Comparison of ENCODE assay signal across 1 cellular context in the genomic region with DNA sequence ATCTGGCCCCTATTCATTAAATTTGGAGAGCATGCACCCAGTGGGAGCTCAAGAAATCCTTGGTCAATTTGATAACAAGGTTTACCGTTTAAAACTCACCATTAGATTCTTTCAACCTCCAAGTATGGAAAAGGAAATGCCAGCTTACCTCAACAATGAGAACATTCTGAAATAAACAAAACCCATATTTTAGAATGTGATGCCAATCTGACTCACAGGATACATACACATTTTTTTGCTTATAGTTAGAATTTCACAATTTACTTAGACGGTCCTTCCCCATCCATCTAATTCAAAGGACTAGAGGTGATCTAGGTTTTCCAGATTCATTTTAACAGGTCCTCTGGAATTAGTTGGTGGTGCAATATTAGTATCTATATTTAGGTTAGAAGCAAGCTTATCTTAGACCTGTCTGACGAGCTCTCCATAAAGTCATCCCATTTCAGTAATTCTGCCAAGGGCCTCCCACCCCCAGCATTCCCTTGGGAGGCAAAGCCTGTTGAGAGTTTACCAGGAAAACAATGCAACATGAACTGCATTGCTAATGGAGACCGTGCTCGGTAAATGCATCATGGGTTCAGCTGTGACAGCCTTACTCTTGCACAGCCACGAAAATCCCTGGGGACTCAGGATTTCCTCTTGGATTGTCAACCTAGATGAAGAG.
TF ChIP-seq lines count a peak whose summit lies in the region.

No MANE protein-coding gene starts in this region.

TF ChIP-seq in GM23338, 12 proteins besides CTCF, POLR2A, EP300 and RAD21 (continued from another document):
- TF ChIP-seq, protein P1, sequence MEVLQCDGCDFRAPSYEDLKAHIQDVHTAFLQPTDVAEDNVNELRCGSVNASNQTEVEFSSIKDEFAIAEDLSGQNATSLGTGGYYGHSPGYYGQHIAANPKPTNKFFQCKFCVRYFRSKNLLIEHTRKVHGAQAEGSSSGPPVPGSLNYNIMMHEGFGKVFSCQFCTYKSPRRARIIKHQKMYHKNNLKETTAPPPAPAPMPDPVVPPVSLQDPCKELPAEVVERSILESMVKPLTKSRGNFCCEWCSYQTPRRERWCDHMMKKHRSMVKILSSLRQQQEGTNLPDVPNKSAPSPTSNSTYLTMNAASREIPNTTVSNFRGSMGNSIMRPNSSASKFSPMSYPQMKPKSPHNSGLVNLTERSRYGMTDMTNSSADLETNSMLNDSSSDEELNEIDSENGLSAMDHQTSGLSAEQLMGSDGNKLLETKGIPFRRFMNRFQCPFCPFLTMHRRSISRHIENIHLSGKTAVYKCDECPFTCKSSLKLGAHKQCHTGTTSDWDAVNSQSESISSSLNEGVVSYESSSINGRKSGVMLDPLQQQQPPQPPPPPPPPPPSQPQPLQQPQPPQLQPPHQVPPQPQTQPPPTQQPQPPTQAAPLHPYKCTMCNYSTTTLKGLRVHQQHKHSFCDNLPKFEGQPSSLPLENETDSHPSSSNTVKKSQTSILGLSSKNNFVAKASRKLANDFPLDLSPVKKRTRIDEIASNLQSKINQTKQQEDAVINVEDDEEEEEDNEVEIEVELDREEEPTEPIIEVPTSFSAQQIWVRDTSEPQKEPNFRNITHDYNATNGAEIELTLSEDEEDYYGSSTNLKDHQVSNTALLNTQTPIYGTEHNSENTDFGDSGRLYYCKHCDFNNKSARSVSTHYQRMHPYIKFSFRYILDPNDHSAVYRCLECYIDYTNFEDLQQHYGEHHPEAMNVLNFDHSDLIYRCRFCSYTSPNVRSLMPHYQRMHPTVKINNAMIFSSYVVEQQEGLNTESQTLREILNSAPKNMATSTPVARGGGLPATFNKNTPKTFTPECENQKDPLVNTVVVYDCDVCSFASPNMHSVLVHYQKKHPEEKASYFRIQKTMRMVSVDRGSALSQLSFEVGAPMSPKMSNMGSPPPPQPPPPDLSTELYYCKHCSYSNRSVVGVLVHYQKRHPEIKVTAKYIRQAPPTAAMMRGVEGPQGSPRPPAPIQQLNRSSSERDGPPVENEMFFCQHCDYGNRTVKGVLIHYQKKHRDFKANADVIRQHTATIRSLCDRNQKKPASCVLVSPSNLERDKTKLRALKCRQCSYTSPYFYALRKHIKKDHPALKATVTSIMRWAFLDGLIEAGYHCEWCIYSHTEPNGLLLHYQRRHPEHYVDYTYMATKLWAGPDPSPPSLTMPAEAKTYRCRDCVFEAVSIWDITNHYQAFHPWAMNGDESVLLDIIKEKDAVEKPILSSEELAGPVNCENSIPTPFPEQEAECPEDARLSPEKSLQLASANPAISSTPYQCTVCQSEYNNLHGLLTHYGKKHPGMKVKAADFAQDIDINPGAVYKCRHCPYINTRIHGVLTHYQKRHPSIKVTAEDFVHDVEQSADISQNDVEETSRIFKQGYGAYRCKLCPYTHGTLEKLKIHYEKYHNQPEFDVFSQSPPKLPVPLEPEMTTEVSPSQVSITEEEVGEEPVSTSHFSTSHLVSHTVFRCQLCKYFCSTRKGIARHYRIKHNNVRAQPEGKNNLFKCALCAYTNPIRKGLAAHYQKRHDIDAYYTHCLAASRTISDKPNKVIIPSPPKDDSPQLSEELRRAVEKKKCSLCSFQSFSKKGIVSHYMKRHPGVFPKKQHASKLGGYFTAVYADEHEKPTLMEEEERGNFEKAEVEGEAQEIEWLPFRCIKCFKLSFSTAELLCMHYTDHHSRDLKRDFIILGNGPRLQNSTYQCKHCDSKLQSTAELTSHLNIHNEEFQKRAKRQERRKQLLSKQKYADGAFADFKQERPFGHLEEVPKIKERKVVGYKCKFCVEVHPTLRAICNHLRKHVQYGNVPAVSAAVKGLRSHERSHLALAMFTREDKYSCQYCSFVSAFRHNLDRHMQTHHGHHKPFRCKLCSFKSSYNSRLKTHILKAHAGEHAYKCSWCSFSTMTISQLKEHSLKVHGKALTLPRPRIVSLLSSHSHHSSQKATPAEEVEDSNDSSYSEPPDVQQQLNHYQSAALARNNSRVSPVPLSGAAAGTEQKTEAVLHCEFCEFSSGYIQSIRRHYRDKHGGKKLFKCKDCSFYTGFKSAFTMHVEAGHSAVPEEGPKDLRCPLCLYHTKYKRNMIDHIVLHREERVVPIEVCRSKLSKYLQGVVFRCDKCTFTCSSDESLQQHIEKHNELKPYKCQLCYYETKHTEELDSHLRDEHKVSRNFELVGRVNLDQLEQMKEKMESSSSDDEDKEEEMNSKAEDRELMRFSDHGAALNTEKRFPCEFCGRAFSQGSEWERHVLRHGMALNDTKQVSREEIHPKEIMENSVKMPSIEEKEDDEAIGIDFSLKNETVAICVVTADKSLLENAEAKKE (CRISPR knock-in tag; IDR thresholded peaks at IDR 0.05): no peak
- TF ChIP-seq ZNF331 (CRISPR knock-in tag; IDR thresholded peaks at IDR 0.05; ENCODE audit: low read depth): no peak
- TF ChIP-seq POLR2AphosphoS5 (IDR thresholded peaks at IDR 0.05; ENCODE audit: low read depth): no peak
- TF ChIP-seq ETS1 (IDR thresholded peaks at IDR 0.05): no peak
- no peak for TF ChIP-seq ZNF114 (CRISPR knock-in tag; IDR thresholded peaks at IDR 0.05)
- no peak for TF ChIP-seq JUNB (IDR thresholded peaks at IDR 0.05; ENCODE audit: unreplicated experiment)
